In the genomic region with DNA sequence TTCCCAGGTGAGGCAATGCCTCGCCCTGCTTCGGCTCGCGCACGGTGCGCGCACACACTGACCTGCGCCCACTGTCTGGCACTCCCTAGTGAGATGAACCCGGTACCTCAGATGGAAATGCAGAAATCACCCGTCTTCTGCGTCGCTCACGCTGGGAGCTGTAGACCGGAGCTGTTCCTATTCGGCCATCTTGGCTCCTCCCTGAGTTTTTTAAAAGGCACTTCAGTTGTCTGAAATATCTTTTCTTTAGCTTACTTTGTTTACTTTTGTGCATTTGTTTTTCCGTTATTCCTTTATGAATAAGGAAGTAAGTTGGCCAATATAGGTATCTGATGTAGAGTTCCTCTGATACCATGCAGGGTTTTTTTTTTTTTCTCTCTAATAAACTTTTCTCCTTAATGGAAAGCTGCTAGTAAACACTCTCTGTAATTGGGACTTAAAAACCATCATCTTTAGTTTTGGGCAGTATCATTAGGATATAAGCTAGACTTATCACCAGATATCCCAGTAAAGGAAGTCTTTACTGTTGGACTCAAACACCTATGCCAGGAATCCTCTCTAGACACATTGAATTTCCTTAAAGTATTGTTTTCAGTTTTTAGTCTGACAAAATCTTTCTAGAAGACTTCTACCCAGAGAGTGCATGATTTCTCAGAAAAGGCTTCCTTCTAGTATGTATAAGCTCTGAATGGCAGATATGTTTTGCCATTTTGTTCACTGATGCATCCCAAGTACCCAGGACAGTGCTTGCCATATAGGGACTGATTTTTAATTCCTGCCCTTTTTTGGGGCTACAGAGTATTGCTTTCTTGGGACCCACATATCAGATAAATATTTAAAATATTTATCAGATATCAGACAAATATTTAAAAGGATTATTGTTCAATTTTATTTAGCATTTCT, we compare ENCODE assay signal across 9 cellular contexts. TPM values are rescaled to one million over a fixed set of nuclear protein-coding genes. Genes with fewer than 3 reads are reported as not detected.
DNase-seq lines count a peak whose midpoint lies in the region; ATAC-seq, FAIRE-seq and TF ChIP-seq lines count a peak whose summit lies in the region.
"Had no signal": no experiment of that assay in that cellular context is flagged by ENCODE, and none has a peak within 500 bp of the region (broad histone marks: within the 10 kb centered on the region; RNA-seq: fewer than 3 reads in every experiment).

No MANE protein-coding gene starts in this region.

- no peaks in the 10 kb centered on the region for H3K9me3 Mint-ChIP-seq in CD4-positive, CD25-positive, alpha-beta regulatory T cell

- H3K4me1 Mint-ChIP-seq in CD4-positive, CD25-positive, alpha-beta regulatory T cell, result peaks cover 11 to 20% (median 15%) of the 10 kb centered on the region in 4 donors

- no peak for TF ChIP-seq POLR2A in adrenal gland (IDR thresholded peaks at IDR 0.05)

- H3K27ac Mint-ChIP-seq in CD4-positive, CD25-positive, alpha-beta regulatory T cell, result peak overlapping the region; percentile 65 to 96 (median 82)

- no peaks in the 10 kb centered on the region for H3K27me3 ChIP-seq in CD4-positive, CD25-positive, alpha-beta regulatory T cell (ENCODE audit: control insufficient read depth, insufficient read depth, low read length)
- H3K27me3 ChIP-seq in bronchial epithelial cell (ENCODE audit: control insufficient read depth, insufficient read depth, low read length), result no peaks in the 10 kb centered on the region
- no peaks in the 10 kb centered on the region for H3K27me3 ChIP-seq in mucosa of stomach (ENCODE audit: control insufficient read depth, insufficient read depth, low read length)
- no peaks in the 10 kb centered on the region for H3K27me3 ChIP-seq in adrenal gland
- H3K27me3 ChIP-seq: ovary had no signal

- H3K27ac ChIP-seq in CD4-positive, CD25-positive, alpha-beta regulatory T cell (ENCODE audit: insufficient read depth, low read length, poor library complexity, severe bottlenecking), result peak overlapping the region; percentile 62
- peak overlapping the region in 2 of 5 donors; percentile 5 to 9 for H3K27ac ChIP-seq in adrenal gland
- H3K27ac ChIP-seq: ovary had no signal

- no peak for ATAC-seq in CD4-positive, CD25-positive, alpha-beta regulatory T cell (ENCODE audit: low read depth in 2 of 2)
- ATAC-seq in GM19395 (IDR thresholded peaks at IDR 0.05; ENCODE audit: unreplicated experiment), result no peak
- no peak for ATAC-seq in GM19397 (IDR thresholded peaks at IDR 0.05; ENCODE audit: unreplicated experiment)

- 23 to 54% (median 38%) methylated on average over 7 to 8 of the region's 16 CpGs for WGBS in adrenal gland, 4 donors

- DNase-seq in CD4-positive, CD25-positive, alpha-beta regulatory T cell, result peak in 2 of 3 donors; percentile 21 to 28
- DNase-seq in LoVo (ENCODE audit: low spot score), result peak; percentile 19
- peak; percentile 53 for DNase-seq in bronchial epithelial cell (ENCODE audit: low read depth)
- DNase-seq in C1 segment of cervical spinal cord (lab: John Stamatoyannopoulos, UW), result no peak
- no peak for DNase-seq in adrenal gland
- DNase-seq: ovary had no signal

- peak overlapping the region; percentile 25 for H3K9ac ChIP-seq in mucosa of stomach (ENCODE audit: low read length)

- H3K27me3 Mint-ChIP-seq in CD4-positive, CD25-positive, alpha-beta regulatory T cell, result no peaks in the 10 kb centered on the region

- no peak for TF ChIP-seq CTCF in bronchial epithelial cell (IDR thresholded peaks at IDR 0.05; ENCODE audit: insufficient read depth, low read length, severe bottlenecking)
- TF ChIP-seq CTCF in adrenal gland (IDR thresholded peaks at IDR 0.05), result no peak

- peaks cover 3% of the 10 kb centered on the region for H3K4me1 ChIP-seq in CD4-positive, CD25-positive, alpha-beta regulatory T cell (ENCODE audit: control insufficient read depth, insufficient read depth, low read length, poor library complexity, severe bottlenecking)
- H3K4me1 ChIP-seq in mucosa of stomach (ENCODE audit: control insufficient read depth, insufficient read depth, low read length) (no peaks in the 10 kb centered on the region), adrenal gland (replicated peaks in 1 of 2) (peaks cover 0 to 18% of the 10 kb centered on the region in 2 donors)

- H3K4me3 Mint-ChIP-seq in CD4-positive, CD25-positive, alpha-beta regulatory T cell, result peak overlapping the region; percentile 73 to 95 (median 88)

- H3K4me3 ChIP-seq in CD4-positive, CD25-positive, alpha-beta regulatory T cell (ENCODE audit: low read depth, low read length), result peak overlapping the region; percentile 69
- peak overlapping the region; percentile 31 for H3K4me3 ChIP-seq in bronchial epithelial cell (ENCODE audit: low read depth, low read length)
- peak overlapping the region; percentile 6 for H3K4me3 ChIP-seq in mucosa of stomach (ENCODE audit: low read length)
- H3K4me3 ChIP-seq in adrenal gland, result no peak overlapping the region
- H3K4me3 ChIP-seq: ovary had no signal

- no peak for FAIRE-seq in bronchial epithelial cell (lab: Jason Lieb, UNC)

- peaks cover 11% of the 10 kb centered on the region for H3K36me3 ChIP-seq in CD4-positive, CD25-positive, alpha-beta regulatory T cell (ENCODE audit: control insufficient read depth, insufficient read depth, low read length)
- peaks cover 1% of the 10 kb centered on the region for H3K36me3 ChIP-seq in bronchial epithelial cell (ENCODE audit: control insufficient read depth, insufficient read depth, low read length)
- no peaks in the 10 kb centered on the region for H3K36me3 ChIP-seq in mucosa of stomach (ENCODE audit: control insufficient read depth, insufficient read depth, low read length)
- peaks cover 0 to 3% of the 10 kb centered on the region in 2 donors for H3K36me3 ChIP-seq in adrenal gland (replicated peaks in 1 of 2)
- H3K36me3 ChIP-seq: ovary had no signal

- intact Hi-C loops in adrenal gland (cut with DNase I), result no loop called here

- peaks cover 5% of the 10 kb centered on the region for H3K36me3 Mint-ChIP-seq in CD4-positive, CD25-positive, alpha-beta regulatory T cell

- no peaks in the 10 kb centered on the region for H3K9me3 ChIP-seq in CD4-positive, CD25-positive, alpha-beta regulatory T cell (ENCODE audit: control insufficient read depth in 2 of 2, low read length in 2 of 2)
- no peaks in the 10 kb centered on the region for H3K9me3 ChIP-seq in mucosa of stomach (ENCODE audit: control insufficient read depth, low read length)
- H3K9me3 ChIP-seq in adrenal gland (replicated peaks in 1 of 3), result no peaks in the 10 kb centered on the region
- H3K9me3 ChIP-seq: ovary had no signal

RNA-seq across cellular contexts. Expression of a gene that starts 35.8 kb away (rescaled TPM):
- total RNA-seq in CD4-positive, CD25-positive, alpha-beta regulatory T cell, result 0.10 TPM
- polyA plus RNA-seq in CD4-positive, CD25-positive, alpha-beta regulatory T cell, result under 1 TPM in 1 of 4 donors, not detected in 3; 0.13 TPM
- total RNA-seq in bronchial epithelial cell, result under 0.01 and 2.7 TPM in 2 replicates
- 10 to 100 TPM in 7 of 8 donors, 1 to 10 TPM in 1; 8.4 to 22.4 (median 19.8) TPM for total RNA-seq in adrenal gland
- polyA plus RNA-seq in adrenal gland, result 10 to 100 TPM in 1 of 3 donors, 1 to 10 TPM in 2; 5.7 to 15.9 (median 6.5) TPM

Comparison
In these comparisons a context has a peak if more than half of its experiments do, and no peak if none do; other contexts are left out.
1. DNase-seq: peak in CD4-positive, CD25-positive, alpha-beta regulatory T cell (2 of 3), LoVo (single experiment) and bronchial epithelial cell (single experiment); none in C1 segment of cervical spinal cord (0 of 14) and adrenal gland (0 of 7).
2. H3K4me3 ChIP-seq: peak in CD4-positive, CD25-positive, alpha-beta regulatory T cell (single experiment), bronchial epithelial cell (single experiment) and mucosa of stomach (single experiment); none in adrenal gland (0 of 4).